Comparison of ENCODE assay signal across 8 cellular contexts in the genomic region with DNA sequence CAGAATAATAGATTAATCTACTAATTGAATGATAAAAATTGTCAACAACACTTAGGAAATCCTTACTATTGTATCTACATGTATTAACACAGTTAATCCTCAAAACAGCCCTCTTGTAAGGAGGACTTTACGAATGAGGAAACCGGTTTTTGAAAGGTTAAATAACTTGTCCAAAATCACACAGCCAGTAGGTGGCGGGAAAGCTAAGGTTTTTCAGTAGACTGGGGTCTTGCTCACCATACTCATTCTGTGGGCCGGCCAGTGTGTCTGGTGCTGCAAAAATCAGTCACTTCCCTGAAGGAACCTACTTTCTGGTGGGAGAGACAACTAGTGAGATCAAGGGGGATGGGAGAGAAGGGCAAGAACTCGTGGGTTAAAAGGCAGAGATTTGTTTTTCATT. TPM values are rescaled to one million over a fixed set of nuclear protein-coding genes. Genes with fewer than 3 reads are reported as not detected.
DNase-seq lines count a peak whose midpoint lies in the region; ATAC-seq and TF ChIP-seq lines count a peak whose summit lies in the region.

No MANE protein-coding gene starts in this region.

- DNase-seq in COLO829 (ENCODE audit: low spot score) = peak; percentile 53
- DNase-seq in HCT116 (ENCODE audit: low read depth, low spot score) = no peak
- peak; percentile 32 for DNase-seq in UCSD-AML1 (lab: John Stamatoyannopoulos, UW; ENCODE audit: unreplicated experiment)
- DNase-seq in iPS-NIHi7 (ENCODE audit: extremely low spot score) = peak; percentile 62
- DNase-seq in posterior vena cava (ENCODE audit: low spot score) = no peak
- no peak for DNase-seq in suprapubic skin (ENCODE audit: low spot score in 2 of 2)
- no peak for DNase-seq in DMS153 treated with DMSO at 0.1 percent for 48 hours (lab: John Stamatoyannopoulos, UW; ENCODE audit: unreplicated experiment)

- H3K27me3 ChIP-seq in HCT116 (ENCODE audit: insufficient read depth, low read length) (no peaks in the 10 kb centered on the region), suprapubic skin (no peaks in the 10 kb centered on the region)

- BruUV-seq in HCT116 (replicated peaks; lab: Mats Ljungman, UMichigan) = no TSS peak

- H4K20me1 ChIP-seq in HCT116 (ENCODE audit: insufficient read depth) = no peaks in the 10 kb centered on the region

- H3K27ac ChIP-seq in HCT116 (ENCODE audit: low read depth, low read length) (no peak overlapping the region), suprapubic skin (no peak overlapping the region)

- no peak overlapping the region for H3K4me2 ChIP-seq in HCT116 (ENCODE audit: low read length)

- RAD21 ChIA-PET in HCT116 (lab: Charles Lee; ENCODE audit: low non-redundant PET in 1 of 2, low total read pairs in 2 of 2, uncharacterized antibody in 2 of 2, unreplicated experiment in 2 of 2) = no interaction called here

- no peak overlapping the region for H2AFZ ChIP-seq in HCT116 (ENCODE audit: low read depth, low read length, poor library complexity, severe bottlenecking)

- H3K9me3 ChIP-seq in HCT116 (ENCODE audit: control insufficient read depth in 1 of 2, insufficient read depth in 1 of 2, low read depth in 1 of 2, low read length in 2 of 2) (no peaks in the 10 kb centered on the region), suprapubic skin (no peaks in the 10 kb centered on the region)

- peaks cover 9 to 19% of the 10 kb centered on the region in 2 experiments; a peak in 2 of 4 replicates for H3K4me1 ChIP-seq in HCT116 (ENCODE audit: control insufficient read depth in 1 of 2, insufficient read depth in 2 of 2, low read length in 2 of 2)
- H3K4me1 ChIP-seq in suprapubic skin = peaks cover 30% of the 10 kb centered on the region

- TF ChIP-seq RAD21 in HCT116 (IDR thresholded peaks at IDR 0.05; ENCODE audit: low read depth) = peak; percentile 62

- TF ChIP-seq CTCF in HCT116 (IDR thresholded peaks at IDR 0.05 in 2 of 3, conservative IDR thresholded peaks at IDR 0.05 in 1 of 3; ENCODE audit: borderline replicate concordance in 1 of 3, insufficient read depth in 1 of 3, low read depth in 2 of 3, low read length in 2 of 3) (peak; percentile 17 to 48 (median 26); a peak in 4 of 6 replicates), suprapubic skin (IDR thresholded peaks at IDR 0.05) (no peak)

- POLR2A ChIA-PET in HCT116 (lab: Charles Lee) = no interaction called here

- 51% methylated on average over 5 of the region's 5 CpGs for WGBS in suprapubic skin

- TF ChIP-seq EP300 in suprapubic skin (IDR thresholded peaks at IDR 0.05) = no peak

- no peak overlapping the region for H3K9ac ChIP-seq in HCT116 (ENCODE audit: low read length)

- H3K4me3 ChIP-seq in HCT116 (replicated peaks in 1 of 2; ENCODE audit: low read depth in 1 of 2, low read length in 2 of 2) (no peak overlapping the region), suprapubic skin (no peak overlapping the region)

- H3K79me2 ChIP-seq in HCT116 (ENCODE audit: insufficient read depth, low read length) = peaks cover 9% of the 10 kb centered on the region

- CTCF ChIA-PET in HCT116 (lab: Charles Lee) = interaction anchor here (5.9 kb wide), 1 partner anchor 173 kb away, joined by 74 read pairs; no protein-coding TSS in a partner anchor

- ATAC-seq in HCT116 (no peak), HG03139 (IDR thresholded peaks at IDR 0.05; ENCODE audit: unreplicated experiment) (no peak)

- no peaks in the 10 kb centered on the region for H3K36me3 ChIP-seq in HCT116 (ENCODE audit: control insufficient read depth in 1 of 2, insufficient read depth in 2 of 2, low read length in 2 of 2)
- H3K36me3 ChIP-seq in suprapubic skin = peaks cover 11% of the 10 kb centered on the region

- intact Hi-C loops in HCT116 (cut with micrococcal nuclease) (no loop called here), posterior vena cava (cut with DNase I) (no loop called here)

- H3K9me2 ChIP-seq in HCT116 (ENCODE audit: insufficient read depth) = no peaks in the 10 kb centered on the region

- TF ChIP-seq POLR2A in HCT116 (IDR thresholded peaks at IDR 0.05; ENCODE audit: borderline replicate concordance, extremely low read depth, insufficient read depth, insufficient read length) = no peak
- TF ChIP-seq POLR2A in suprapubic skin (IDR thresholded peaks at IDR 0.05) = no peak

TF ChIP-seq in HCT116, 20 proteins besides CTCF, POLR2A, EP300 and RAD21:
- TF ChIP-seq SP1 (IDR thresholded peaks at IDR 0.05; ENCODE audit: low read depth) (no peak), FOSL1 (IDR thresholded peaks at IDR 0.05; ENCODE audit: low read depth) (no peak), EZH2phosphoT487 (IDR thresholded peaks at IDR 0.05; ENCODE audit: borderline replicate concordance) (no peak), EZH2 (IDR thresholded peaks at IDR 0.05) (no peak), TCF7L2 (IDR thresholded peaks at IDR 0.05; ENCODE audit: borderline replicate concordance, extremely low read depth, insufficient read depth, insufficient read length) (no peak), ELF1 (IDR thresholded peaks at IDR 0.05; ENCODE audit: borderline replicate concordance, low read depth) (no peak), CEBPB (IDR thresholded peaks at IDR 0.05; ENCODE audit: low read depth) (no peak), ZNF274 (IDR thresholded peaks at IDR 0.05; ENCODE audit: low read depth, low read length) (no peak), ZFX (IDR thresholded peaks at IDR 0.05) (no peak), SIN3A (IDR thresholded peaks at IDR 0.05; ENCODE audit: low read depth) (no peak), YY1 (IDR thresholded peaks at IDR 0.05; ENCODE audit: extremely low read depth, insufficient replicate concordance, low read depth, low read length) (no peak), POLR2AphosphoS5 (IDR thresholded peaks at IDR 0.05; ENCODE audit: low read depth, low read length) (no peak), CBX3 (IDR thresholded peaks at IDR 0.05; ENCODE audit: low read depth) (no peak), JUND (IDR thresholded peaks at IDR 0.05) (no peak)
- TF ChIP-seq, protein P1, sequence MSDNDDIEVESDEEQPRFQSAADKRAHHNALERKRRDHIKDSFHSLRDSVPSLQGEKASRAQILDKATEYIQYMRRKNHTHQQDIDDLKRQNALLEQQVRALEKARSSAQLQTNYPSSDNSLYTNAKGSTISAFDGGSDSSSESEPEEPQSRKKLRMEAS (IDR thresholded peaks at IDR 0.05) = no peak
- TF ChIP-seq, protein P2, sequence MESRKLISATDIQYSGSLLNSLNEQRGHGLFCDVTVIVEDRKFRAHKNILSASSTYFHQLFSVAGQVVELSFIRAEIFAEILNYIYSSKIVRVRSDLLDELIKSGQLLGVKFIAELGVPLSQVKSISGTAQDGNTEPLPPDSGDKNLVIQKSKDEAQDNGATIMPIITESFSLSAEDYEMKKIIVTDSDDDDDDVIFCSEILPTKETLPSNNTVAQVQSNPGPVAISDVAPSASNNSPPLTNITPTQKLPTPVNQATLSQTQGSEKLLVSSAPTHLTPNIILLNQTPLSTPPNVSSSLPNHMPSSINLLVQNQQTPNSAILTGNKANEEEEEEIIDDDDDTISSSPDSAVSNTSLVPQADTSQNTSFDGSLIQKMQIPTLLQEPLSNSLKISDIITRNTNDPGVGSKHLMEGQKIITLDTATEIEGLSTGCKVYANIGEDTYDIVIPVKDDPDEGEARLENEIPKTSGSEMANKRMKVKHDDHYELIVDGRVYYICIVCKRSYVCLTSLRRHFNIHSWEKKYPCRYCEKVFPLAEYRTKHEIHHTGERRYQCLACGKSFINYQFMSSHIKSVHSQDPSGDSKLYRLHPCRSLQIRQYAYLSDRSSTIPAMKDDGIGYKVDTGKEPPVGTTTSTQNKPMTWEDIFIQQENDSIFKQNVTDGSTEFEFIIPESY (IDR thresholded peaks at IDR 0.05; ENCODE audit: extremely low read depth, insufficient replicate concordance, low read length) = no peak

RNA-seq across cellular contexts. Expression of a gene that starts 3.8 kb away (rescaled TPM):
- total RNA-seq in HCT116 (2021; ENCODE audit: unreplicated experiment) (25.6 TPM), posterior vena cava (10 to 100 TPM; 11.3 to 14.3 TPM), suprapubic skin (10 to 100 TPM; 15.4 to 19.1 (median 17.8) TPM)
- 32.0 and 34.0 TPM in 2 replicates for polyA plus RNA-seq in HCT116 (2012)

RNA-seq across cellular contexts. Expression of a gene that starts 24.8 kb away (rescaled TPM):
- total RNA-seq in HCT116 (2021; ENCODE audit: unreplicated experiment) (10.8 TPM), posterior vena cava (10 to 100 TPM in 1 of 2 donors, 1 to 10 TPM in 1; 7.7 to 12.5 TPM), suprapubic skin (10 to 100 TPM in 3 of 4 donors, 1 to 10 TPM in 1; 8.6 to 15.2 (median 12.6) TPM)
- polyA plus RNA-seq in HCT116 (2012) = 8.3 and 9.0 TPM in 2 replicates

RNA-seq across cellular contexts. Expression of a gene that starts 38.8 kb away (rescaled TPM):
- total RNA-seq in HCT116 (2021; ENCODE audit: unreplicated experiment) (41.3 TPM), posterior vena cava (10 to 100 TPM; 10.3 to 16.1 TPM), suprapubic skin (10 to 100 TPM in 3 of 4 donors, 1 to 10 TPM in 1; 7.7 to 22.9 (median 18.9) TPM)
- 30.2 and 33.2 TPM in 2 replicates for polyA plus RNA-seq in HCT116 (2012)

RNA-seq across cellular contexts. Expression of a gene that starts 39.0 kb away (rescaled TPM):
- 74.5 TPM for total RNA-seq in HCT116 (2021; ENCODE audit: unreplicated experiment)
- polyA plus RNA-seq in HCT116 (2012) = 70.9 and 97.5 TPM in 2 replicates
- total RNA-seq in posterior vena cava = 10 to 100 TPM; 79.7 to 82.0 TPM
- total RNA-seq in suprapubic skin = 100 to 1,000 TPM in 1 of 4 donors, 10 to 100 TPM in 3; 84.9 to 108 (median 97.0) TPM

RNA-seq across cellular contexts. Expression of a gene that starts 47.8 kb away (rescaled TPM):
- total RNA-seq in HCT116 (2021; ENCODE audit: unreplicated experiment) (13.1 TPM), posterior vena cava (10 to 100 TPM; 36.8 to 44.6 TPM), suprapubic skin (10 to 100 TPM; 23.6 to 30.9 (median 26.9) TPM)
- 13.6 and 14.7 TPM in 2 replicates for polyA plus RNA-seq in HCT116 (2012)

Comparison
In these comparisons a context has a peak if more than half of its experiments do, and no peak if none do; other contexts are left out.
1. DNase-seq: peak in COLO829 (single experiment), UCSD-AML1 (single experiment) and iPS-NIHi7 (single experiment); none in HCT116 (single experiment), posterior vena cava (single experiment), suprapubic skin (0 of 2) and DMS153 treated with DMSO at 0.1 percent for 48 hours (single experiment).
2. CTCF ChIP-seq: peak in HCT116 (3 of 3); none in suprapubic skin (0 of 2).